21 cellular contexts compared by ENCODE assay signal in the genomic region with DNA sequence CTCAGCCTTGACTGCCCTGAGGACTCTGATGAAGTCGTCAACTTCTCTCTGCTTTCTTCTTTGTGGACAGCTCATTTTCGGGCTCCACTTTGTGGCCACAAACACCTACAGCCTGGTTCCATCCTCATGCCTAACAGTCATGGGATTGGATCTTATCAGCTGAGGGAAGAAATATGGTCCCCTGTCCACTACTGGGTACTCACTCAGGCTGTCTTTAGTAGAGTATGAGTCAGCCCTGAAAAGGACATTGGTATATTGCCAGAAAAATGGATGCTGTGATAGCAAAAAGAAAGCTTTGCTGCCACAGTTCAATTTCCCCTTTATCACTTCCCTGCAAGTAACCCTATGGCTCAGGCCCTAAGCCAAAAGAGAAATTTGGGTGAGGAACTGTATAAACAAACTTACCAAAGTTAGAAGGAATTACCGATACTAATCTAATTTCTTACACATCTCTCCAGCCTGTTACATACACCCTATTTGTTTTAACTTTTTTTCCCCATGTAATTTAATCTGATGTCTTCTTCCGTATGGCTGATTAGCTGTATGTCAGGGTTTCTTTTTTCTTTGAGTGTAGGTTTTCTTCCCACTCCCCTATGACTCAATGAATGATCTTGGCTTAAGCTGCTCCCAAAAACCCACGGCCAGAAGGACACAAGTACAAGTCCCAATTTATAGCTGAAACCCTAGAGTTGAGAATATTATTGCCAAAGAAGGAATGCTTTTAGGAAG. TPM values are rescaled to one million over a fixed set of nuclear protein-coding genes. Genes with fewer than 3 reads are reported as not detected.
A peak's percentile ranks its signal among the peaks of the same experiment; 100 is the strongest.
DNase-seq lines count a peak whose midpoint lies in the region; ATAC-seq and TF ChIP-seq lines count a peak whose summit lies in the region.
"Had no signal": no experiment of that assay in that cellular context is flagged by ENCODE, and none has a peak within 500 bp of the region (broad histone marks: within the 10 kb centered on the region; RNA-seq: fewer than 3 reads in every experiment).

No MANE protein-coding gene starts in this region.

- CTCF ChIA-PET in activated CD8-positive, alpha-beta memory T cell treated with anti-CD3 and anti-CD28 coated beads, Interleukin-2, amount 10 ng/mL, durations not matched to agents 7 days and 5 days (lab: Charles Lee), result interaction anchor here (1.0 to 2.2 kb wide), 3 partner anchors 13 to 73 kb away, joined by 3 to 11 read pairs (median 3); no protein-coding TSS in a partner anchor
- CTCF ChIA-PET in PC-3 (lab: Charles Lee), result no interaction called here
- CTCF ChIA-PET in naive thymus-derived CD4-positive, alpha-beta T cell (lab: Charles Lee), result interaction anchor here (1.0 kb wide), 1 partner anchor 13 kb away, joined by 3 read pairs; no protein-coding TSS in a partner anchor

- H3K4me1 Mint-ChIP-seq in activated CD8-positive, alpha-beta memory T cell treated with anti-CD3 and anti-CD28 coated beads, Interleukin-2, amount 10 ng/mL, durations not matched to agents 7 days and 5 days, result peaks cover 34% of the 10 kb centered on the region
- peaks cover 13% of the 10 kb centered on the region for H3K4me1 Mint-ChIP-seq in nephron progenitor cell
- peaks cover 0 to 12% (median 0%) of the 10 kb centered on the region in 7 donors for H3K4me1 Mint-ChIP-seq in naive thymus-derived CD4-positive, alpha-beta T cell
- H3K4me1 Mint-ChIP-seq: central memory CD8-positive, alpha-beta T cell had no signal

- H3K9me2 ChIP-seq in PC-3 (replicated peaks; ENCODE audit: low read length), result no peaks in the 10 kb centered on the region

- H3K36me3 Mint-ChIP-seq in activated CD8-positive, alpha-beta memory T cell treated with anti-CD3 and anti-CD28 coated beads, Interleukin-2, amount 10 ng/mL, durations not matched to agents 7 days and 5 days, result peaks cover 67% of the 10 kb centered on the region
- H3K36me3 Mint-ChIP-seq in nephron progenitor cell (ENCODE audit: low read depth), result peaks cover 67% of the 10 kb centered on the region
- peaks cover 13 to 56% (median 24%) of the 10 kb centered on the region in 5 donors for H3K36me3 Mint-ChIP-seq in naive thymus-derived CD4-positive, alpha-beta T cell

- H3K79me2 ChIP-seq in PC-3 (ENCODE audit: low read length), result no peaks in the 10 kb centered on the region

- intact Hi-C loops in PC-3 (cut with micrococcal nuclease), result no loop called here
- intact Hi-C loops in naive thymus-derived CD4-positive, alpha-beta T cell (cut with micrococcal nuclease), result no loop called here

- POLR2A ChIA-PET in PC-3 (lab: Charles Lee; ENCODE audit: unreplicated experiment), result no interaction called here
- POLR2A ChIA-PET in naive thymus-derived CD4-positive, alpha-beta T cell (lab: Charles Lee), result interaction anchor here (0.8 to 1.0 kb wide), 2 partner anchors 19 to 73 kb away, joined by 3 to 4 read pairs; no protein-coding TSS in a partner anchor

- H3K27ac ChIP-seq in PC-3 (ENCODE audit: low read length) (no peak overlapping the region), caudate nucleus (ENCODE audit: low read depth, low read length) (peak overlapping the region; percentile 64)
- H3K27ac ChIP-seq in naive thymus-derived CD4-positive, alpha-beta T cell (ENCODE audit: low read depth, low read length), result no peak overlapping the region
- H3K27ac ChIP-seq: A549, epithelial cell of prostate, ovary, spleen had no signal

- H3K27me3 ChIP-seq in PC-3 (ENCODE audit: low read length), result no peaks in the 10 kb centered on the region
- no peaks in the 10 kb centered on the region for H3K27me3 ChIP-seq in naive thymus-derived CD4-positive, alpha-beta T cell (ENCODE audit: control insufficient read depth in 2 of 2, insufficient read depth in 2 of 2, low read length in 2 of 2)
- H3K27me3 ChIP-seq: ovary, spleen had no signal

- H3K9ac ChIP-seq in PC-3 (ENCODE audit: low read length), result no peak overlapping the region

- no peaks in the 10 kb centered on the region for H3K27me3 Mint-ChIP-seq in activated CD8-positive, alpha-beta memory T cell treated with anti-CD3 and anti-CD28 coated beads, Interleukin-2, amount 10 ng/mL, durations not matched to agents 7 days and 5 days
- H3K27me3 Mint-ChIP-seq in nephron progenitor cell (ENCODE audit: low read depth, poor library complexity), result no peaks in the 10 kb centered on the region
- no peaks in the 10 kb centered on the region for H3K27me3 Mint-ChIP-seq in naive thymus-derived CD4-positive, alpha-beta T cell
- H3K27me3 Mint-ChIP-seq: central memory CD8-positive, alpha-beta T cell had no signal

- ATAC-seq in activated CD8-positive, alpha-beta memory T cell treated with anti-CD3 and anti-CD28 coated beads, Interleukin-2, amount 10 ng/mL, durations not matched to agents 7 days and 5 days, result no peak
- ATAC-seq in PC-3, result no peak
- no peak for ATAC-seq in GM21786 (IDR thresholded peaks at IDR 0.05; ENCODE audit: unreplicated experiment)
- ATAC-seq in naive thymus-derived CD4-positive, alpha-beta T cell, result no peak
- ATAC-seq: A549 had no signal

- no TSS peak for BruUV-seq in PC-3 (replicated peaks; lab: Mats Ljungman, UMichigan)

- H2AFZ ChIP-seq in PC-3 (ENCODE audit: low read length), result no peak overlapping the region

- H3K4me3 ChIP-seq in PC-3 (ENCODE audit: low read length), result no peak overlapping the region
- no peak overlapping the region for H3K4me3 ChIP-seq in naive thymus-derived CD4-positive, alpha-beta T cell (ENCODE audit: low read length)
- H3K4me3 ChIP-seq: A549, ovary, spleen had no signal

- no peaks in the 10 kb centered on the region for H3K9me3 Mint-ChIP-seq in activated CD8-positive, alpha-beta memory T cell treated with anti-CD3 and anti-CD28 coated beads, Interleukin-2, amount 10 ng/mL, durations not matched to agents 7 days and 5 days (ENCODE audit: low read depth)
- H3K9me3 Mint-ChIP-seq in nephron progenitor cell, result no peaks in the 10 kb centered on the region
- H3K9me3 Mint-ChIP-seq in naive thymus-derived CD4-positive, alpha-beta T cell, result no peaks in the 10 kb centered on the region
- H3K9me3 Mint-ChIP-seq: central memory CD8-positive, alpha-beta T cell; T-helper 1 cell treated with Interleukin-12 subunit alpha and Interleukin-12 subunit beta and Interleukin-4 antibody, amounts not matched to agents 30 μg/mL and 1 μg/mL, for 36 hours had no signal

- H3K4me1 ChIP-seq in PC-3 (ENCODE audit: insufficient read depth, low read length), result peaks cover 12% of the 10 kb centered on the region
- H3K4me1 ChIP-seq in naive thymus-derived CD4-positive, alpha-beta T cell (ENCODE audit: control insufficient read depth in 2 of 2, insufficient read depth in 2 of 2, low read length in 2 of 2), result no peaks in the 10 kb centered on the region
- H3K4me1 ChIP-seq: spleen had no signal

- TF ChIP-seq CTCF in PC-3 (conservative IDR thresholded peaks at IDR 0.05; ENCODE audit: low read depth, low read length) (no peak), nephron progenitor cell (IDR thresholded peaks at IDR 0.05) (no peak)

- no peak overlapping the region for H3K4me3 Mint-ChIP-seq in activated CD8-positive, alpha-beta memory T cell treated with anti-CD3 and anti-CD28 coated beads, Interleukin-2, amount 10 ng/mL, durations not matched to agents 7 days and 5 days
- H3K4me3 Mint-ChIP-seq in nephron progenitor cell, result no peak overlapping the region
- H3K4me3 Mint-ChIP-seq in naive thymus-derived CD4-positive, alpha-beta T cell, result no peak overlapping the region
- H3K4me3 Mint-ChIP-seq: central memory CD8-positive, alpha-beta T cell; T-helper 1 cell treated with Interleukin-12 subunit alpha and Interleukin-12 subunit beta and Interleukin-4 antibody, amounts not matched to agents 30 μg/mL and 1 μg/mL, for 36 hours had no signal

- peak overlapping the region; percentile 60 for H3K27ac Mint-ChIP-seq in activated CD8-positive, alpha-beta memory T cell treated with anti-CD3 and anti-CD28 coated beads, Interleukin-2, amount 10 ng/mL, durations not matched to agents 7 days and 5 days
- peak overlapping the region; percentile 71 for H3K27ac Mint-ChIP-seq in nephron progenitor cell
- no peak overlapping the region for H3K27ac Mint-ChIP-seq in naive thymus-derived CD4-positive, alpha-beta T cell
- H3K27ac Mint-ChIP-seq: T-helper 1 cell treated with Interleukin-12 subunit alpha and Interleukin-12 subunit beta and Interleukin-4 antibody, amounts not matched to agents 30 μg/mL and 1 μg/mL, for 36 hours had no signal

- no peak for DNase-seq in activated CD8-positive, alpha-beta memory T cell treated with anti-CD3 and anti-CD28 coated beads, Interleukin-2, amount 10 ng/mL, durations not matched to agents 7 days and 5 days
- DNase-seq in activated CD8-positive, alpha-beta memory T cell treated with anti-CD3 and anti-CD28 coated beads, Interleukin-2, amount 50 U/mL, for 48 hours, result no peak
- peak; percentile 15 for DNase-seq in PC-3
- DNase-seq in caudate nucleus (lab: John Stamatoyannopoulos, UW), result peak in 1 of 61 donors; percentile 26
- DNase-seq in nephron progenitor cell, result no peak
- no peak for DNase-seq in naive thymus-derived CD4-positive, alpha-beta T cell
- DNase-seq in DMS 273 treated with DMSO at 0.1 percent for 48 hours (lab: John Stamatoyannopoulos, UW), result no peak
- DNase-seq: activated naive CD4-positive, alpha-beta T cell; COR-L47; GOT3; mesendoderm; NCI-H1694 treated with DMSO at 0.1 percent for 48 hours; NCI-H524 treated with DMSO at 0.1 percent for 48 hours; ovary; spleen; substantia nigra had no signal

- H3F3A ChIP-seq in PC-3 (ENCODE audit: low read length, unreplicated experiment), result no peaks in the 10 kb centered on the region

- H3K9me3 ChIP-seq in PC-3 (ENCODE audit: low read length), result no peaks in the 10 kb centered on the region
- H3K9me3 ChIP-seq in naive thymus-derived CD4-positive, alpha-beta T cell (ENCODE audit: control insufficient read depth in 2 of 3, low read length in 3 of 3), result no peaks in the 10 kb centered on the region
- H3K9me3 ChIP-seq: A549, ovary, spleen had no signal

- H3K36me3 ChIP-seq in PC-3 (ENCODE audit: low read depth, low read length), result peaks cover 61% of the 10 kb centered on the region
- H3K36me3 ChIP-seq in naive thymus-derived CD4-positive, alpha-beta T cell (ENCODE audit: control insufficient read depth in 2 of 3, insufficient read depth in 3 of 3, low read length in 3 of 3), result peaks cover 11 to 57% (median 13%) of the 10 kb centered on the region in 3 experiments
- H3K36me3 ChIP-seq: ovary had no signal

- H4K20me1 ChIP-seq in PC-3 (ENCODE audit: low read length), result no peaks in the 10 kb centered on the region

- H3K4me2 ChIP-seq in PC-3 (ENCODE audit: low read length), result no peak overlapping the region
- H3K4me2 ChIP-seq: A549 had no signal

RNA-seq across cellular contexts. Expression of a gene that starts 29.1 kb away (rescaled TPM):
- total RNA-seq in activated CD8-positive, alpha-beta memory T cell treated with anti-CD3 and anti-CD28 coated beads, Interleukin-2, amount 10 ng/mL, durations not matched to agents 7 days and 5 days, result 100 to 1,000 TPM; 223 to 316 TPM
- total RNA-seq in PC-3 (2014; rRNA removed), result 89.3 and 103 TPM in 2 replicates
- total RNA-seq in naive thymus-derived CD4-positive, alpha-beta T cell, result 100 to 1,000 TPM in 1 of 5 experiments, 10 to 100 TPM in 4; 28.0 to 189 (median 30.2) TPM
- 10 to 100 TPM; 34.2 to 40.2 TPM for polyA plus RNA-seq in naive thymus-derived CD4-positive, alpha-beta T cell

RNA-seq across cellular contexts. Expression of a gene that starts 48.1 kb away (rescaled TPM):
- 10 to 100 TPM in 1 of 2 experiments, 1 to 10 TPM in 1; 8.8 to 23.2 TPM for total RNA-seq in activated CD8-positive, alpha-beta memory T cell treated with anti-CD3 and anti-CD28 coated beads, Interleukin-2, amount 10 ng/mL, durations not matched to agents 7 days and 5 days
- total RNA-seq in PC-3 (2014; rRNA removed), result 0.58 and 0.86 TPM in 2 replicates
- total RNA-seq in naive thymus-derived CD4-positive, alpha-beta T cell, result 1 to 10 TPM in 1 of 5 experiments, under 1 TPM in 4; 0.11 to 1.7 (median 0.13) TPM
- polyA plus RNA-seq in naive thymus-derived CD4-positive, alpha-beta T cell, result under 1 TPM in 1 of 2 donors, not detected in 1; 0.03 TPM

Comparison
In these comparisons a context has a peak if more than half of its experiments do, and no peak if none do; other contexts are left out.
1. H3K27ac Mint-ChIP-seq: peak in activated CD8-positive, alpha-beta memory T cell treated with anti-CD3 and anti-CD28 coated beads, Interleukin-2, amount 10 ng/mL, durations not matched to agents 7 days and 5 days (single experiment) and nephron progenitor cell (single experiment); none in naive thymus-derived CD4-positive, alpha-beta T cell (0 of 9).